In the genomic region with DNA sequence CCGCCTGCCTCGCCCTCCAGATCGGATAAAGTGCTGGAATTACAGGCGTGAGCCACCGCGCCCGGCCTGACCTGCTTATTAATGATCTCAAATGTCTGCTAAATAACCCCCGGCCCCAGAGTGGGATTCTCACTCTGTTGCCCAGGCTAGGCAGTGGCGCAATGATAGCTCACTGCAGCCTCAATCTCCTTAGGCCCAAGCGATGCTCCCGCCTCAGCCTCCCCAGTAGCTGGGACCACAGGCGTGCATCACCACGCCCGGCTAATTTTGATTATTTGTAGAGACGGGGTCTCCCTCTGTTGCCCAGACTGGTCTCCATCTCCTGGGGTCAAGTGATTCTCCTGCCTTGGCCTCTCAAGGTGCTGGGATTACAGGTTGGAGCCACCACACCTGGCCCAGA, we compare ENCODE assay signal across 8 cellular contexts. TPM values are rescaled to one million over a fixed set of nuclear protein-coding genes. Genes with fewer than 3 reads are reported as not detected.
DNase-seq lines count a peak whose midpoint lies in the region; ATAC-seq and TF ChIP-seq lines count a peak whose summit lies in the region.

No MANE protein-coding gene starts in this region.

- DNase-seq in activated naive CD4-positive, alpha-beta T cell treated with Interleukin-2 at 50 U/mL for 16 hours: no peak
- no peak for DNase-seq in activated T-helper 2 cell treated with anti-CD3 and anti-CD28 coated beads, Interferon-gamma antibody, Interleukin-2, Interleukin-4, amounts not matched to agents 10 μg/mL and 5 μg/mL and 100 μg/mL, durations not matched to agents 14 hours and 24 hours and 36 hours (ENCODE audit: low spot score)
- DNase-seq in memory B cell (ENCODE audit: low spot score in 2 of 2): no peak
- DNase-seq in type B pancreatic cell (ENCODE audit: extremely low spot score, unreplicated experiment): no peak
- DNase-seq in left lobe of liver (ENCODE audit: low spot score): no peak

- peaks cover 6% of the 10 kb centered on the region for H3K27me3 Mint-ChIP-seq in activated naive CD4-positive, alpha-beta T cell treated with anti-CD3 and anti-CD28 coated beads, Interleukin-2, amount 50 U/mL, for 24 hours
- peaks cover 13% of the 10 kb centered on the region for H3K27me3 Mint-ChIP-seq in activated T-helper 2 cell treated with anti-CD3 and anti-CD28 coated beads, Interferon-gamma antibody, Interleukin-2, Interleukin-4, amounts not matched to agents 10 μg/mL and 5 μg/mL and 100 μg/mL, durations not matched to agents 14 hours and 24 hours and 36 hours (ENCODE audit: low read depth)
- peaks cover 10% of the 10 kb centered on the region for H3K27me3 Mint-ChIP-seq in memory B cell
- no peaks in the 10 kb centered on the region for H3K27me3 Mint-ChIP-seq in type B pancreatic cell

- H3K27ac Mint-ChIP-seq in activated naive CD4-positive, alpha-beta T cell treated with anti-CD3 and anti-CD28 coated beads, Interleukin-2, amount 50 U/mL, for 24 hours: no peak overlapping the region
- H3K27ac Mint-ChIP-seq in activated T-helper 2 cell treated with anti-CD3 and anti-CD28 coated beads, Interferon-gamma antibody, Interleukin-2, Interleukin-4, amounts not matched to agents 10 μg/mL and 5 μg/mL and 100 μg/mL, durations not matched to agents 14 hours and 24 hours and 36 hours: peak overlapping the region; percentile 88
- no peak overlapping the region for H3K27ac Mint-ChIP-seq in memory B cell
- H3K27ac Mint-ChIP-seq in type B pancreatic cell: peak overlapping the region; percentile 93

- intact Hi-C loops in activated T-helper 2 cell treated with anti-CD3 and anti-CD28 coated beads, Interferon-gamma antibody, Interleukin-2, Interleukin-4, amounts not matched to agents 10 μg/mL and 5 μg/mL and 100 μg/mL, durations not matched to agents 14 hours and 24 hours and 36 hours (cut with micrococcal nuclease): loop anchor here (2.0 to 10.0 kb wide), 6 partner anchors 49 to 314 kb away; a partner anchor contains a TSS

- ATAC-seq in memory B cell (ENCODE audit: low read depth) (no peak), GM19328 (IDR thresholded peaks at IDR 0.05; ENCODE audit: unreplicated experiment) (no peak), left lobe of liver (no peak), HG03175 (IDR thresholded peaks at IDR 0.05; ENCODE audit: unreplicated experiment) (no peak)

- no peaks in the 10 kb centered on the region for H3K9me3 Mint-ChIP-seq in activated naive CD4-positive, alpha-beta T cell treated with anti-CD3 and anti-CD28 coated beads, Interleukin-2, amount 50 U/mL, for 24 hours
- H3K9me3 Mint-ChIP-seq in activated T-helper 2 cell treated with anti-CD3 and anti-CD28 coated beads, Interferon-gamma antibody, Interleukin-2, Interleukin-4, amounts not matched to agents 10 μg/mL and 5 μg/mL and 100 μg/mL, durations not matched to agents 14 hours and 24 hours and 36 hours: no peaks in the 10 kb centered on the region
- H3K9me3 Mint-ChIP-seq in memory B cell (no peaks in the 10 kb centered on the region), type B pancreatic cell (no peaks in the 10 kb centered on the region)

- H3K36me3 Mint-ChIP-seq in activated naive CD4-positive, alpha-beta T cell treated with anti-CD3 and anti-CD28 coated beads, Interleukin-2, amount 50 U/mL, for 24 hours: no peaks in the 10 kb centered on the region
- H3K36me3 Mint-ChIP-seq in activated T-helper 2 cell treated with anti-CD3 and anti-CD28 coated beads, Interferon-gamma antibody, Interleukin-2, Interleukin-4, amounts not matched to agents 10 μg/mL and 5 μg/mL and 100 μg/mL, durations not matched to agents 14 hours and 24 hours and 36 hours (ENCODE audit: low read depth): peaks cover 3% of the 10 kb centered on the region
- H3K36me3 Mint-ChIP-seq in memory B cell: no peaks in the 10 kb centered on the region
- no peaks in the 10 kb centered on the region for H3K36me3 Mint-ChIP-seq in type B pancreatic cell

- H3K4me1 Mint-ChIP-seq in activated naive CD4-positive, alpha-beta T cell treated with anti-CD3 and anti-CD28 coated beads, Interleukin-2, amount 50 U/mL, for 24 hours: peaks cover 22% of the 10 kb centered on the region
- H3K4me1 Mint-ChIP-seq in activated T-helper 2 cell treated with anti-CD3 and anti-CD28 coated beads, Interferon-gamma antibody, Interleukin-2, Interleukin-4, amounts not matched to agents 10 μg/mL and 5 μg/mL and 100 μg/mL, durations not matched to agents 14 hours and 24 hours and 36 hours (ENCODE audit: low read depth): peaks cover 22% of the 10 kb centered on the region
- H3K4me1 Mint-ChIP-seq in memory B cell (peaks cover 16% of the 10 kb centered on the region), type B pancreatic cell (ENCODE audit: unreplicated experiment) (peaks cover 12% of the 10 kb centered on the region)

- TF ChIP-seq CTCF in type B pancreatic cell (conservative IDR thresholded peaks at IDR 0.05): no peak

- peak overlapping the region; percentile 87 for H3K4me3 Mint-ChIP-seq in activated naive CD4-positive, alpha-beta T cell treated with anti-CD3 and anti-CD28 coated beads, Interleukin-2, amount 50 U/mL, for 24 hours
- peak overlapping the region; percentile 81 for H3K4me3 Mint-ChIP-seq in activated T-helper 2 cell treated with anti-CD3 and anti-CD28 coated beads, Interferon-gamma antibody, Interleukin-2, Interleukin-4, amounts not matched to agents 10 μg/mL and 5 μg/mL and 100 μg/mL, durations not matched to agents 14 hours and 24 hours and 36 hours (ENCODE audit: low read depth)
- H3K4me3 Mint-ChIP-seq in memory B cell (peak overlapping the region; percentile 84), type B pancreatic cell (peak overlapping the region; percentile 92)

RNA-seq across cellular contexts. Expression of a gene that starts 0.6 kb away (rescaled TPM):
- 233 and 240 TPM in 2 replicates for total RNA-seq in activated T-helper 2 cell treated with anti-CD3 and anti-CD28 coated beads, Interferon-gamma antibody, Interleukin-2, Interleukin-4, amounts not matched to agents 10 μg/mL and 5 μg/mL and 100 μg/mL, durations not matched to agents 14 hours and 24 hours and 36 hours
- total RNA-seq in type B pancreatic cell (ENCODE audit: low replicate concordance) (165 and 197 TPM in 2 replicates), left lobe of liver (282 TPM)

RNA-seq across cellular contexts. Expression of a gene that starts 3.1 kb away (rescaled TPM):
- 3.5 and 3.7 TPM in 2 replicates for total RNA-seq in activated T-helper 2 cell treated with anti-CD3 and anti-CD28 coated beads, Interferon-gamma antibody, Interleukin-2, Interleukin-4, amounts not matched to agents 10 μg/mL and 5 μg/mL and 100 μg/mL, durations not matched to agents 14 hours and 24 hours and 36 hours
- 8.9 and 10.8 TPM in 2 replicates for total RNA-seq in type B pancreatic cell (ENCODE audit: low replicate concordance)
- 0.38 TPM for total RNA-seq in left lobe of liver

RNA-seq across cellular contexts. Expression of a gene that starts 7.5 kb away (rescaled TPM):
- 84.7 and 85.4 TPM in 2 replicates for total RNA-seq in activated T-helper 2 cell treated with anti-CD3 and anti-CD28 coated beads, Interferon-gamma antibody, Interleukin-2, Interleukin-4, amounts not matched to agents 10 μg/mL and 5 μg/mL and 100 μg/mL, durations not matched to agents 14 hours and 24 hours and 36 hours
- 122 and 127 TPM in 2 replicates for total RNA-seq in type B pancreatic cell (ENCODE audit: low replicate concordance)
- 51.7 TPM for total RNA-seq in left lobe of liver

RNA-seq across cellular contexts. Expression of a gene that starts 28.2 kb away (rescaled TPM):
- total RNA-seq in activated T-helper 2 cell treated with anti-CD3 and anti-CD28 coated beads, Interferon-gamma antibody, Interleukin-2, Interleukin-4, amounts not matched to agents 10 μg/mL and 5 μg/mL and 100 μg/mL, durations not matched to agents 14 hours and 24 hours and 36 hours: 214 and 226 TPM in 2 replicates
- total RNA-seq in type B pancreatic cell (ENCODE audit: low replicate concordance): 316 and 421 TPM in 2 replicates
- 125 TPM for total RNA-seq in left lobe of liver

RNA-seq across cellular contexts. Expression of a gene that starts 34.4 kb away (rescaled TPM):
- total RNA-seq in activated T-helper 2 cell treated with anti-CD3 and anti-CD28 coated beads, Interferon-gamma antibody, Interleukin-2, Interleukin-4, amounts not matched to agents 10 μg/mL and 5 μg/mL and 100 μg/mL, durations not matched to agents 14 hours and 24 hours and 36 hours: 91.7 and 99.4 TPM in 2 replicates
- total RNA-seq in type B pancreatic cell (ENCODE audit: low replicate concordance): 30.6 and 36.4 TPM in 2 replicates
- 48.0 TPM for total RNA-seq in left lobe of liver

Comparison
In these comparisons a context has a peak if more than half of its experiments do, and no peak if none do; other contexts are left out.
1. H3K27ac Mint-ChIP-seq: peak in activated T-helper 2 cell treated with anti-CD3 and anti-CD28 coated beads, Interferon-gamma antibody, Interleukin-2, Interleukin-4, amounts not matched to agents 10 μg/mL and 5 μg/mL and 100 μg/mL, durations not matched to agents 14 hours and 24 hours and 36 hours (single experiment) and type B pancreatic cell (single experiment); none in activated naive CD4-positive, alpha-beta T cell treated with anti-CD3 and anti-CD28 coated beads, Interleukin-2, amount 50 U/mL, for 24 hours (single experiment) and memory B cell (single experiment).
2. Peak in every context shown above with its lines, with median percentiles within 50 percentile points of each other: H3K4me3 Mint-ChIP-seq.